ENCODE assay signal across 8 cellular contexts in genomic region chr3:10263549-10264363, GRCh38. TPM values are rescaled to one million over a fixed set of nuclear protein-coding genes. Genes with fewer than 3 reads are reported as not detected.
DNase-seq lines count a peak whose midpoint lies in the region; TF ChIP-seq lines count a peak whose summit lies in the region.

No MANE protein-coding gene starts in this region.

- H3K36me3 ChIP-seq in WERI-Rb-1, result peaks cover 75% of the 10 kb centered on the region

- H3K27ac ChIP-seq in WERI-Rb-1, result peak overlapping the region; percentile 68

- POLR2A ChIA-PET in MCF 10A (lab: Yijun Ruan, JAX), result interaction anchor here (3.6 kb wide), 1 partner anchor 15 kb away, joined by 12 read pairs; the partner anchor contains the start of gene TATDN2

- H3K4me3 ChIP-seq in WERI-Rb-1 (ENCODE audit: low read depth, low read length), result 0 out of 2 replicates have a peak overlapping the region, but pooled peaks have one; percentile 6

- no peaks in the 10 kb centered on the region for H3K27me3 Mint-ChIP-seq in MCF 10A (ENCODE audit: insufficient read depth, unreplicated experiment)

- H3K9me3 ChIP-seq in WERI-Rb-1 (ENCODE audit: severe bottlenecking), result no peaks in the 10 kb centered on the region

- peak; percentile 51 for DNase-seq in SIG-M5 treated with dmso at 0.1 percent for 504 hours (lab: John Stamatoyannopoulos, UW; ENCODE audit: unreplicated experiment)
- DNase-seq in SIG-M5 (lab: John Stamatoyannopoulos, UW), result no peak
- DNase-seq in WERI-Rb-1, result peak; percentile 75
- DNase-seq in MCF 10A (ENCODE audit: unreplicated experiment), result peak; percentile 38
- DNase-seq in medulla oblongata (ENCODE audit: extremely low spot score), result peak; percentile 19
- DNase-seq in stimulated activated CD8-positive, alpha-beta memory T cell treated with anti-CD3 and anti-CD28 coated beads, Interleukin-4, amount 100 ng/mL, for 1 hour (ENCODE audit: low read depth in 2 of 2, low spot score in 1 of 2), result peak; percentile 29 to 46
- no peak for DNase-seq in GF-D8 (lab: John Stamatoyannopoulos, UW)
- no peak for DNase-seq in NK-92 (lab: John Stamatoyannopoulos, UW; ENCODE audit: unreplicated experiment)

- H3K4me1 Mint-ChIP-seq in MCF 10A (ENCODE audit: insufficient read depth, unreplicated experiment), result peaks cover 12% of the 10 kb centered on the region

- no peaks in the 10 kb centered on the region for H3K27me3 ChIP-seq in WERI-Rb-1 (ENCODE audit: insufficient read depth, low read depth, severe bottlenecking)

- H3K9me3 Mint-ChIP-seq in MCF 10A (ENCODE audit: unreplicated experiment), result no peaks in the 10 kb centered on the region

- TF ChIP-seq CTCF in WERI-Rb-1 (IDR thresholded peaks at IDR 0.05; ENCODE audit: low read depth, low read length), result peak; percentile 51
- peak; percentile 16 for TF ChIP-seq CTCF in MCF 10A (IDR thresholded peaks at IDR 0.05; ENCODE audit: unreplicated experiment)

- peaks cover 89% of the 10 kb centered on the region for H3K36me3 Mint-ChIP-seq in MCF 10A (ENCODE audit: insufficient read depth, unreplicated experiment)

- no peak overlapping the region for H3K4me3 Mint-ChIP-seq in MCF 10A (ENCODE audit: unreplicated experiment)

- BruUV-seq in MCF 10A (replicated peaks; lab: Mats Ljungman, UMichigan), result no TSS peak

- H3K27ac Mint-ChIP-seq in MCF 10A (ENCODE audit: low read depth, unreplicated experiment), result peak overlapping the region; percentile 49

- intact Hi-C loops in MCF 10A (cut with micrococcal nuclease), result no loop called here

- CTCF ChIA-PET in MCF 10A (lab: Yijun Ruan, JAX), result interaction anchor here (0.6 to 1.1 kb wide), 6 partner anchors 8 to 80 kb away, joined by 3 to 4 read pairs (median 4); no protein-coding TSS in a partner anchor

RNA-seq across cellular contexts. Expression of gene TATDN2, which starts 15.5 kb away (rescaled TPM):
- 21.0 and 25.9 TPM in 2 replicates for total RNA-seq in MCF 10A (2022)

RNA-seq across cellular contexts. Expression of gene GHRL, which starts 29.0 kb away (rescaled TPM):
- total RNA-seq in MCF 10A (2022), result not detected in 2 replicates

RNA-seq across cellular contexts. Expression of gene SEC13, which starts 57.2 kb away (rescaled TPM):
- total RNA-seq in MCF 10A (2022), result 141 and 156 TPM in 2 replicates

Comparison
In these comparisons a context has a peak if more than half of its experiments do, and no peak if none do; other contexts are left out.
1. DNase-seq: peak in SIG-M5 treated with dmso at 0.1 percent for 504 hours (single experiment), WERI-Rb-1 (single experiment), MCF 10A (single experiment), medulla oblongata (single experiment) and stimulated activated CD8-positive, alpha-beta memory T cell treated with anti-CD3 and anti-CD28 coated beads, Interleukin-4, amount 100 ng/mL, for 1 hour (2 of 2); none in SIG-M5 (single experiment), GF-D8 (single experiment) and NK-92 (single experiment).